8 cellular contexts compared by ENCODE assay signal in the genomic region with DNA sequence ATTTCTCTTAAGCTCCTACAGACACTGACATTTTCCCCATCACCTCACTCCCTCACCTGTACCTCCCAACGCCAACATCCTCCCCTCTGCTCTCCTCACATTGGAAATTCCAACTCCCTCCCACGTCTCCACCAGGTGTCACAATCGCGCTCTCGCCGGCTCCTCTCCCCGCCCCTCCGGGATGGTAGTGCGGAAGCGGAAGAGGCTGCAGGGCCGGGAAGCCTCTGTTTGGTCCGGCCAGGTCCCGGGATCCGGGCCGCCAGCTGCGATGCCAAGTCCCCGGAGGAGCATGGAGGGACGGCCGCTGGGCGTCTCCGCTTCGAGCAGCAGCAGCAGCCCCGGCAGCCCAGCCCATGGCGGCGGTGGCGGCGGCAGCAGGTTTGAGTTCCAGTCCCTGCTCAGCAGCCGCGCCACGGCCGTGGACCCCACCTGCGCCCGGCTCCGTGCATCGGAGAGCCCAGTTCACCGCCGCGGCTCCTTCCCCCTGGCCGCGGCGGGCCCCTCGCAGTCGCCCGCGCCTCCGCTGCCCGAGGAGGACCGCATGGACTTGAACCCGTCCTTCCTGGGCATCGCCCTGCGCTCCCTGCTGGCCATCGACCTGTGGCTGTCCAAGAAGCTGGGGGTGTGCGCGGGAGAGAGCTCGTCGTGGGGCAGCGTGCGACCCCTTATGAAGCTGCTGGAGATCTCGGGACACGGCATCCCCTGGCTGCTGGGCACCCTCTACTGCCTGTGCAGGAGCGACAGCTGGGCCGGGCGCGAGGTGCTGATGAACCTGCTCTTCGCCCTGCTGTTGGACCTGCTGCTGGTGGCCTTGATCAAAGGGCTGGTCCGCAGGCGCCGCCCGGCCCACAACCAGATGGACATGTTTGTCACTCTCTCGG. TPM values are rescaled to one million over a fixed set of nuclear protein-coding genes. Genes with fewer than 3 reads are reported as not detected.
A peak's percentile ranks its signal among the peaks of the same experiment; 100 is the strongest.
DNase-seq lines count a peak whose midpoint lies in the region; TF ChIP-seq lines count a peak whose summit lies in the region.

PLPP6 (plus strand) TSS at position 187 of the 881 bp plus-strand sequence; CDS start at position 269, 82 bp downstream.

- H3K4me3 Mint-ChIP-seq in endothelial cell (ENCODE audit: unreplicated experiment) = peak within 1 kb of the TSS; percentile 93

- no peaks in the 10 kb centered on the region for H3K9me3 Mint-ChIP-seq in endothelial cell (ENCODE audit: unreplicated experiment)

- peak; percentile 33 for TF ChIP-seq CTCF in GM20000 (IDR thresholded peaks at IDR 0.05; ENCODE audit: extremely low read depth, missing control alignments)
- peak; percentile 39 for TF ChIP-seq CTCF in endothelial cell (IDR thresholded peaks at IDR 0.05; ENCODE audit: unreplicated experiment)

- DNase-seq in D341Med (ENCODE audit: low spot score) (peak; percentile 92), GM20000 (ENCODE audit: low spot score) (peak; percentile 88), HPDE6-E6E7 (ENCODE audit: extremely low spot score) (peak; percentile 91), NOMO-1 (lab: John Stamatoyannopoulos, UW; ENCODE audit: unreplicated experiment in 2 of 2) (peak; percentile 37 to 40), activated T-cell treated with anti-CD3 and anti-CD28 coated beads for 1 hour (ENCODE audit: low read depth) (peak; percentile 60), endothelial cell (ENCODE audit: low spot score) (peak; percentile 87), midbrain (lab: John Stamatoyannopoulos, UW) (peak; percentile 86)
- peak; percentile 56 for DNase-seq in stimulated activated CD8-positive, alpha-beta memory T cell treated with anti-CD3 and anti-CD28 coated beads, Interleukin-4, amount 100 ng/mL, for 24 hours (ENCODE audit: low read depth)

- peaks cover 15% of the 10 kb centered on the region for H3K27me3 Mint-ChIP-seq in endothelial cell (ENCODE audit: unreplicated experiment)

- H3K36me3 Mint-ChIP-seq in endothelial cell (ENCODE audit: low read depth, unreplicated experiment) = peaks cover 6% of the 10 kb centered on the region

- H3K27ac Mint-ChIP-seq in endothelial cell (ENCODE audit: unreplicated experiment) = peak within 1 kb of the TSS; percentile 95

- peaks cover 35% of the 10 kb centered on the region for H3K4me1 Mint-ChIP-seq in endothelial cell (ENCODE audit: unreplicated experiment)

RNA-seq across cellular contexts. Expression of gene PLPP6, which starts in this region (rescaled TPM):
- total RNA-seq in endothelial cell (ENCODE audit: unreplicated experiment) = 7.7 TPM

Comparison
In these comparisons a context has a peak if more than half of its experiments do, and no peak if none do; other contexts are left out.
1. Peak in every context shown above with its lines: DNase-seq.
2. DNase-seq: peak in every context shown above with its lines; median percentile 92 in D341Med; 91 in HPDE6-E6E7; 88 in GM20000; 87 in endothelial cell; 86 in midbrain; 60 in activated T-cell treated with anti-CD3 and anti-CD28 coated beads for 1 hour; 56 in stimulated activated CD8-positive, alpha-beta memory T cell treated with anti-CD3 and anti-CD28 coated beads, Interleukin-4, amount 100 ng/mL, for 24 hours; 38 in NOMO-1.